ENCODE assay signal across 8 cellular contexts in the genomic region with DNA sequence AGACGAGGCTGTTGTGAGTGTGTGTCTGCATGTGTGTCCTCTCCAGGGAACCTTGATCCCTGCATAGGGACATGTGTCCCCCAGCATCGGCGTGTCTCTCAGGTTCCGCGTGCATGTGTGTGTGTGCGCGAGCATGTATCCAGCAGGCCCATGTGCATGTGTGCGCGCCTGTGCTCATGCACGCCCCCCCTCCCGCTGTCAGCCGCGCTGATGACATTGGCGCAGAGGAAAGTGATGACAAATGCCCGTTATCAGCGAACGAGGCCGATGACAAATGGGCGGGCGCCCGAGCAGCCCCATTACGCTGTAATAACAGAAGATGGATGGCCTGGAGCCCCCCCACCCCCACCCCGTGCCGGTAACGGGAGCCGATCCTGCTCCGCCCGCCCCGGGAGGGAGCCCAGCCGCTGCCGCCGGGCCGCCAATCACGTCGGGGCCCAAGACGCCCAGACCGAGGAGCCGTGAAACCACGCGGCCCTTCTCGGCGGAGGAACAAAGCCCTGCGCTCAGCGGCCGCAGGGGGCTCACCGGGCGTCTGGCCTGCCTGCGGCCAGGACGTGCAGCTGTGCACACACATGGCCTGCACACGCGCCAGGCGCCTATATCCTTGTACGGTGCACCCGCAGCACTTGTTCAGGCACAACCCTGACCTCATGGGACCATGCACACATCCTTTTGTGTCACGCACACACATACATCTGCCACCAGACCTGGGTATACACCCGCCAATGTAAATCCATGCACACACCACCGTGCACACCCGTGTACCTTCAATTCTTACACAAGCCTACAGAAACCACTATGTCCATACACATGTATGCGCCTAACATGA. TPM values are rescaled to one million over a fixed set of nuclear protein-coding genes. Genes with fewer than 3 reads are reported as not detected.
DNase-seq lines count a peak whose midpoint lies in the region; ATAC-seq, FAIRE-seq and TF ChIP-seq lines count a peak whose summit lies in the region.

No MANE protein-coding gene starts in this region.

- peak; percentile 48 for DNase-seq in AG20443 (ENCODE audit: low spot score)
- DNase-seq in GM20000 (ENCODE audit: low spot score), result peak; percentile 73
- DNase-seq in activated naive CD8-positive, alpha-beta T cell treated with anti-CD3 and anti-CD28 coated beads, Interleukin-2, amount 50 U/mL, for 24 hours, result peak; percentile 18
- peak; percentile 33 to 65 for DNase-seq in lung microvascular endothelial cell (ENCODE audit: low read depth in 2 of 2)
- no peak for DNase-seq in GM10266 (ENCODE audit: extremely low spot score)
- no peak for DNase-seq in activated naive CD4-positive, alpha-beta T cell (lab: John Stamatoyannopoulos, UW)
- no peak for DNase-seq in RCC 7860 (ENCODE audit: low spot score)

- H3K27ac Mint-ChIP-seq in activated naive CD8-positive, alpha-beta T cell treated with anti-CD3 and anti-CD28 coated beads, Interleukin-2, amount 50 U/mL, for 24 hours, result no peak overlapping the region

- ATAC-seq in activated naive CD8-positive, alpha-beta T cell treated with anti-CD3 and anti-CD28 coated beads, Interleukin-2, amount 50 U/mL, for 24 hours, result peak; percentile 6
- no peak for ATAC-seq in GM18870 (IDR thresholded peaks at IDR 0.05; ENCODE audit: unreplicated experiment)

- H3K36me3 Mint-ChIP-seq in activated naive CD8-positive, alpha-beta T cell treated with anti-CD3 and anti-CD28 coated beads, Interleukin-2, amount 50 U/mL, for 24 hours (ENCODE audit: low read depth), result no peaks in the 10 kb centered on the region

- peaks cover 14% of the 10 kb centered on the region for H3K4me1 Mint-ChIP-seq in activated naive CD8-positive, alpha-beta T cell treated with anti-CD3 and anti-CD28 coated beads, Interleukin-2, amount 50 U/mL, for 24 hours

- no peak for FAIRE-seq in RCC 7860 (lab: Jason Lieb, UNC)

- TF ChIP-seq CTCF in GM20000 (IDR thresholded peaks at IDR 0.05; ENCODE audit: extremely low read depth, missing control alignments) (no peak), GM10266 (IDR thresholded peaks at IDR 0.05; ENCODE audit: control insufficient read depth, insufficient read depth, low read depth, missing control alignments) (no peak)

- no peak overlapping the region for H3K4me3 Mint-ChIP-seq in activated naive CD8-positive, alpha-beta T cell treated with anti-CD3 and anti-CD28 coated beads, Interleukin-2, amount 50 U/mL, for 24 hours

- H3K9me3 Mint-ChIP-seq in activated naive CD8-positive, alpha-beta T cell treated with anti-CD3 and anti-CD28 coated beads, Interleukin-2, amount 50 U/mL, for 24 hours, result no peaks in the 10 kb centered on the region

- H3K27me3 Mint-ChIP-seq in activated naive CD8-positive, alpha-beta T cell treated with anti-CD3 and anti-CD28 coated beads, Interleukin-2, amount 50 U/mL, for 24 hours, result peaks cover 54% of the 10 kb centered on the region

RNA-seq across cellular contexts. Expression of a gene that starts 21.5 kb away (rescaled TPM):
- total RNA-seq in lung microvascular endothelial cell, result 5.0 and 6.3 TPM in 2 replicates

RNA-seq across cellular contexts. Expression of a gene that starts 21.6 kb away (rescaled TPM):
- total RNA-seq in lung microvascular endothelial cell, result 12.1 and 15.7 TPM in 2 replicates

Comparison
In these comparisons a context has a peak if more than half of its experiments do, and no peak if none do; other contexts are left out.
1. DNase-seq: peak in AG20443 (single experiment), GM20000 (single experiment), activated naive CD8-positive, alpha-beta T cell treated with anti-CD3 and anti-CD28 coated beads, Interleukin-2, amount 50 U/mL, for 24 hours (single experiment) and lung microvascular endothelial cell (2 of 2); none in GM10266 (single experiment), activated naive CD4-positive, alpha-beta T cell (0 of 4) and RCC 7860 (single experiment).